20 cellular contexts compared by ENCODE assay signal in genomic region chr7:41313171-41313570, GRCh38.
"Had no signal": no experiment of that assay in that cellular context is flagged by ENCODE, and none has a peak within 500 bp of the region (broad histone marks: within the 10 kb centered on the region; RNA-seq: fewer than 3 reads in every experiment).

No MANE protein-coding gene starts in this region.

- H3K27me3 Mint-ChIP-seq: naive thymus-derived CD4-positive, alpha-beta T cell; stimulated activated naive B cell treated with anti-CD40 and anti-IgM and Interleukin-4, amounts not matched to agents 10 μg/mL and 1 μg/mL and 100 μg/mL, for 72 hours; stimulated activated naive CD8-positive, alpha-beta T cell treated with anti-CD3 and anti-CD28 coated beads, Interleukin-15, amount 100 ng/mL, for 72 hours had no signal

- H3K27ac Mint-ChIP-seq: naive thymus-derived CD4-positive, alpha-beta T cell; nephron progenitor cell; stimulated activated naive B cell treated with anti-CD40 and anti-IgM and Interleukin-4, amounts not matched to agents 10 μg/mL and 1 μg/mL and 100 μg/mL, for 72 hours; stimulated activated naive CD8-positive, alpha-beta T cell treated with anti-CD3 and anti-CD28 coated beads, Interleukin-15, amount 100 ng/mL, for 72 hours had no signal

- H3K36me3 Mint-ChIP-seq: naive thymus-derived CD4-positive, alpha-beta T cell; stimulated activated naive B cell treated with anti-CD40 and anti-IgM and Interleukin-4, amounts not matched to agents 10 μg/mL and 1 μg/mL and 100 μg/mL, for 72 hours had no signal

- DNase-seq: dorsolateral prefrontal cortex; effector CD8-positive, alpha-beta T cell; heart left ventricle; hippocampal formation; left colon; left ventricle myocardium superior; naive thymus-derived CD4-positive, alpha-beta T cell; nephron progenitor cell; psoas muscle; retina; right lobe of liver; spleen; stimulated activated CD4-positive, alpha-beta T cell treated with anti-CD3 and anti-CD28 coated beads, Interleukin-15, amount 100 ng/mL, for 24 hours; stimulated activated CD4-positive, alpha-beta T cell treated with anti-CD3 and anti-CD28 coated beads, Interleukin-1b, Interleukin-23, amount 100 ng/mL, for 48 hours; stimulated activated CD4-positive, alpha-beta T cell treated with anti-CD3 and anti-CD28 coated beads, Interleukin-4, amount 100 ng/mL, for 24 hours; stimulated activated naive B cell treated with anti-CD40 and anti-IgM and Interleukin-4, amounts not matched to agents 10 μg/mL and 1 μg/mL and 100 μg/mL, for 72 hours; stimulated activated naive CD8-positive, alpha-beta T cell treated with anti-CD3 and anti-CD28 coated beads, Interleukin-15, amount 100 ng/mL, for 72 hours; testis; upper lobe of right lung had no signal

- ATAC-seq: esophagus mucosa; heart left ventricle; left colon; left ventricle myocardium superior; naive thymus-derived CD4-positive, alpha-beta T cell; psoas muscle; right lobe of liver; stimulated activated naive B cell treated with anti-CD40 and anti-IgM and Interleukin-4, amounts not matched to agents 10 μg/mL and 1 μg/mL and 100 μg/mL, for 72 hours; stimulated activated naive CD8-positive, alpha-beta T cell treated with anti-CD3 and anti-CD28 coated beads, Interleukin-15, amount 100 ng/mL, for 72 hours; upper lobe of right lung had no signal

- H3K4me3 Mint-ChIP-seq: naive thymus-derived CD4-positive, alpha-beta T cell; nephron progenitor cell; stimulated activated naive B cell treated with anti-CD40 and anti-IgM and Interleukin-4, amounts not matched to agents 10 μg/mL and 1 μg/mL and 100 μg/mL, for 72 hours; stimulated activated naive CD8-positive, alpha-beta T cell treated with anti-CD3 and anti-CD28 coated beads, Interleukin-15, amount 100 ng/mL, for 72 hours had no signal

- H3K4me1 Mint-ChIP-seq: stimulated activated naive B cell treated with anti-CD40 and anti-IgM and Interleukin-4, amounts not matched to agents 10 μg/mL and 1 μg/mL and 100 μg/mL, for 72 hours; stimulated activated naive CD8-positive, alpha-beta T cell treated with anti-CD3 and anti-CD28 coated beads, Interleukin-15, amount 100 ng/mL, for 72 hours had no signal
